7 cellular contexts compared by ENCODE assay signal in the genomic region with DNA sequence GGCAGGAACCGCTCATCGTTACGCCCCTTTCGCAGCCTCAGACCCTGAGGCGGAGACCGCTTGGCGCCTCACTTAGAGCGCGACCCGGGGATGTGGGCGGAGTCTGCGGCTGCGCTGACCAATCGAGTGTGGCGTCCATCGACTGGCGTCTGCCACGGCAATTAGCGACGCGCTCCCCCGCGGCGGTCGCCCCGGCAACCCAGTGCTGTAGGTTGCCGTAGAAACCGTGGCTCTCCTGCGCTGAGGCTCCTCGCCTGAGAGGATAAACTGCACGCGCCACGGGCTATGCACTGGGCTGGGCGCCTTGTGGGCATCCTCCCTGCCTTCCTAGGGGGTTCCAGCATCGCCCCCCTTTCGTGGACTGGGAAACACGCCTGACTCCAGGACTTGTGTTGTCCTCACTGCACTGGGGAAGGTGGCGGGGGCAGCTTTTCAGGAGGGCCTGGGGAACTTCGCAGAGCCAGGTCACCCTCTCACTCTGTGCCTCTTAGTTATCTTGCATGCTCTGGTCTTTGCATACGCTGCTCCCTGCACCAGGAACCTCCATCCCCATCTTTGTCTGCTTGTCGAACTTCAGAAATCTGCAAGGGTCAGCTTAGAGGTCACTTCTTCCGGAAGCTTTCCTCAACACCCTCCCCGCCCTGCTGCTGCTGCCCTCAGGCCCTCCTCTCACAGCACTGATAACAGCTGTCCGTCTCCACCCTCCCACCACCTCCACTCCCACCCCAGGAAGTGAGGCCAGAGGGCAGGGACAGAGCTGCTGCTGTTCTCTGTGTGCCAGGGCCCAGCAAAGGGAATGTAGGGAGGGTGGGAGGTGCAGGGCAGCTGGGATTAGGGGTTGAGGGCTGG. TPM values are rescaled to one million over a fixed set of nuclear protein-coding genes. Genes with fewer than 3 reads are reported as not detected.
DNase-seq lines count a peak whose midpoint lies in the region; ATAC-seq, FAIRE-seq and TF ChIP-seq lines count a peak whose summit lies in the region.

No MANE protein-coding gene starts in this region.

- no peaks in the 10 kb centered on the region for H3K9me3 ChIP-seq in kidney (ENCODE audit: control insufficient read depth in 1 of 2, low read length in 2 of 2)

- peak overlapping the region in 1 of 2 donors; percentile 32 for H3K27ac ChIP-seq in kidney (ENCODE audit: low read depth in 2 of 2, low read length in 2 of 2)

- no peak for TF ChIP-seq CTCF in kidney (IDR thresholded peaks at IDR 0.05; ENCODE audit: borderline replicate concordance, extremely low read depth, insufficient read depth)

- intact Hi-C loops in kidney (cut with DNase I) = no loop called here

- H3K4me1 ChIP-seq in kidney (ENCODE audit: control insufficient read depth in 1 of 2, insufficient read depth in 1 of 2, low read depth in 1 of 2, low read length in 2 of 2) = peaks cover 5 to 11% of the 10 kb centered on the region in 2 donors

- no peak for FAIRE-seq in kidney (lab: Jason Lieb, UNC)

- peak; percentile 99 for DNase-seq in NCI-H2227 (lab: John Stamatoyannopoulos, UW; ENCODE audit: unreplicated experiment)
- DNase-seq in activated CD4-positive, CD25-positive, alpha-beta regulatory T cell treated with anti-CD3 and anti-CD28 coated beads, Interleukin-2, amount 50 U/mL, for 72 hours = peak; percentile 84
- peak; percentile 95 for DNase-seq in cerebellar cortex (ENCODE audit: low spot score)
- peak; percentile 96 for DNase-seq in kidney
- DNase-seq in stimulated activated CD4-positive, alpha-beta T cell treated with anti-CD3 and anti-CD28 coated beads, Interleukin-12 subunit alpha, Interleukin-12 subunit beta, amount 100 ng/mL, for 48 hours (ENCODE audit: low read depth in 2 of 3, low spot score in 1 of 3) = peak; percentile 74 to 86 (median 75)

- H3K9ac ChIP-seq in kidney (ENCODE audit: low read length in 2 of 2) = no peak overlapping the region

- ATAC-seq in GM18858 (IDR thresholded peaks at IDR 0.05; ENCODE audit: unreplicated experiment) (peak; percentile 83), HG03135 (IDR thresholded peaks at IDR 0.05; ENCODE audit: unreplicated experiment) (peak; percentile 89)

- peak overlapping the region; percentile 38 to 44 for H3K4me3 ChIP-seq in kidney (ENCODE audit: low read length in 2 of 2)

- no peaks in the 10 kb centered on the region for H3K36me3 ChIP-seq in kidney (ENCODE audit: control insufficient read depth in 1 of 2, insufficient read depth in 2 of 2, low read length in 2 of 2)

RNA-seq across cellular contexts. Expression of a gene that starts 0.5 kb away (rescaled TPM):
- total RNA-seq in kidney = 1.0 TPM
- 1.6 TPM for polyA plus RNA-seq in kidney (ENCODE audit: insufficient read depth, low read depth, low replicate concordance)

RNA-seq across cellular contexts. Expression of a gene that starts 12.5 kb away (rescaled TPM):
- total RNA-seq in kidney = 25.5 TPM
- polyA plus RNA-seq in kidney (ENCODE audit: insufficient read depth, low read depth, low replicate concordance) = 44.1 TPM

RNA-seq across cellular contexts. Expression of a gene that starts 17.9 kb away (rescaled TPM):
- total RNA-seq in kidney = 0.57 TPM
- 1.2 TPM for polyA plus RNA-seq in kidney (ENCODE audit: insufficient read depth, low read depth, low replicate concordance)

RNA-seq across cellular contexts. Expression of a gene that starts 31.3 kb away (rescaled TPM):
- not detected for total RNA-seq in kidney
- not detected for polyA plus RNA-seq in kidney (ENCODE audit: insufficient read depth, low read depth, low replicate concordance)

RNA-seq across cellular contexts. Expression of a gene that starts 32.3 kb away (rescaled TPM):
- 66.4 TPM for total RNA-seq in kidney
- 24.3 TPM for polyA plus RNA-seq in kidney (ENCODE audit: insufficient read depth, low read depth, low replicate concordance)
